Comparison of ENCODE assay signal across 19 cellular contexts in genomic region chr14:50263321-50263720, GRCh38. TPM values are rescaled to one million over a fixed set of nuclear protein-coding genes. Genes with fewer than 3 reads are reported as not detected.
DNase-seq lines count a peak whose midpoint lies in the region; ATAC-seq and TF ChIP-seq lines count a peak whose summit lies in the region.
"Had no signal": no experiment of that assay in that cellular context is flagged by ENCODE, and none has a peak within 500 bp of the region (broad histone marks: within the 10 kb centered on the region; RNA-seq: fewer than 3 reads in every experiment).

No MANE protein-coding gene starts in this region.

- no peak for TF ChIP-seq CTCF in left ventricle myocardium inferior (IDR thresholded peaks at IDR 0.05; ENCODE audit: borderline replicate concordance)
- TF ChIP-seq CTCF in glutamatergic neuron (IDR thresholded peaks at IDR 0.05; ENCODE audit: partially characterized antibody, unreplicated experiment) = no peak
- no peak for TF ChIP-seq CTCF in neural progenitor cell (IDR thresholded peaks at IDR 0.05)

- H3K9me3 Mint-ChIP-seq in glutamatergic neuron (ENCODE audit: unreplicated experiment) (no peaks in the 10 kb centered on the region), neural progenitor cell (no peaks in the 10 kb centered on the region)
- no peaks in the 10 kb centered on the region for H3K9me3 Mint-ChIP-seq in naive thymus-derived CD4-positive, alpha-beta T cell
- H3K9me3 Mint-ChIP-seq: CD8-positive, alpha-beta memory T cell; IgD-negative memory B cell had no signal

- H3K4me2 ChIP-seq in neural progenitor cell = no peak overlapping the region
- H3K4me2 ChIP-seq: PC-9 had no signal

- peak overlapping the region; percentile 17 for H3K27ac Mint-ChIP-seq in glutamatergic neuron (ENCODE audit: unreplicated experiment)
- no peak overlapping the region for H3K27ac Mint-ChIP-seq in neural progenitor cell
- H3K27ac Mint-ChIP-seq in naive thymus-derived CD4-positive, alpha-beta T cell = peak overlapping the region in 2 of 9 donors; percentile 28 to 51
- H3K27ac Mint-ChIP-seq: IgD-negative memory B cell had no signal

- CTCF ChIA-PET in naive thymus-derived CD4-positive, alpha-beta T cell (lab: Charles Lee) = no interaction called here

- H3K27me3 ChIP-seq in left ventricle myocardium inferior (ENCODE audit: low read depth) (no peaks in the 10 kb centered on the region), neural progenitor cell (no peaks in the 10 kb centered on the region)
- no peaks in the 10 kb centered on the region for H3K27me3 ChIP-seq in naive thymus-derived CD4-positive, alpha-beta T cell (ENCODE audit: control insufficient read depth in 2 of 2, insufficient read depth in 2 of 2, low read length in 2 of 2)

- peaks cover 3% of the 10 kb centered on the region for H3K36me3 ChIP-seq in left ventricle myocardium inferior
- no peaks in the 10 kb centered on the region for H3K36me3 ChIP-seq in neural progenitor cell
- no peaks in the 10 kb centered on the region for H3K36me3 ChIP-seq in naive thymus-derived CD4-positive, alpha-beta T cell (ENCODE audit: control insufficient read depth in 2 of 3, insufficient read depth in 3 of 3, low read length in 3 of 3)

- H3K4me1 Mint-ChIP-seq in glutamatergic neuron (ENCODE audit: low read depth, unreplicated experiment) (no peaks in the 10 kb centered on the region), neural progenitor cell (no peaks in the 10 kb centered on the region)
- H3K4me1 Mint-ChIP-seq in naive thymus-derived CD4-positive, alpha-beta T cell = peaks cover 0 to 6% (median 0%) of the 10 kb centered on the region in 7 donors

- peak overlapping the region; percentile 22 for H3K27ac ChIP-seq in left ventricle myocardium inferior (replicated peaks)
- H3K27ac ChIP-seq in neural progenitor cell = no peak overlapping the region
- no peak overlapping the region for H3K27ac ChIP-seq in naive thymus-derived CD4-positive, alpha-beta T cell (ENCODE audit: low read depth, low read length)
- H3K27ac ChIP-seq: PC-9 had no signal

- DNase-seq in left ventricle myocardium inferior (no peak), cardiac septum (ENCODE audit: low spot score) (no peak), glutamatergic neuron (no peak), neural progenitor cell (ENCODE audit: low spot score) (no peak), medulla oblongata (ENCODE audit: extremely low spot score) (no peak)
- DNase-seq in naive thymus-derived CD4-positive, alpha-beta T cell = no peak
- DNase-seq: AML-193; C1 segment of cervical spinal cord; CD8-positive, alpha-beta memory T cell; GDM1; NCI-H1417; NCI-H1694 treated with DMSO at 0.1 percent for 48 hours; NCI-H226; NCI-H510A treated with DMSO at 0.1 percent for 48 hours; NCI-H748 treated with DMSO at 0.1 percent for 48 hours; PC-9 had no signal

- H3K4me3 ChIP-seq in left ventricle myocardium inferior (no peak overlapping the region), neural progenitor cell (no peak overlapping the region)
- H3K4me3 ChIP-seq in naive thymus-derived CD4-positive, alpha-beta T cell (ENCODE audit: low read length) = no peak overlapping the region
- H3K4me3 ChIP-seq: PC-9 had no signal

- H3K9ac ChIP-seq in neural progenitor cell = peak overlapping the region; percentile 42

- no peaks in the 10 kb centered on the region for H4K20me1 ChIP-seq in neural progenitor cell (ENCODE audit: low read depth)

- peaks cover 10% of the 10 kb centered on the region for H3K4me1 ChIP-seq in left ventricle myocardium inferior
- H3K4me1 ChIP-seq in neural progenitor cell = no peaks in the 10 kb centered on the region
- no peaks in the 10 kb centered on the region for H3K4me1 ChIP-seq in naive thymus-derived CD4-positive, alpha-beta T cell (ENCODE audit: control insufficient read depth in 2 of 2, insufficient read depth in 2 of 2, low read length in 2 of 2)

- no peak for ATAC-seq in naive thymus-derived CD4-positive, alpha-beta T cell
- ATAC-seq in GM19395 (IDR thresholded peaks at IDR 0.05; ENCODE audit: unreplicated experiment) = no peak
- ATAC-seq: SK-N-SH treated with all-trans-retinoic acid at 6 μM for 48 hours had no signal

- no peak overlapping the region for H2AFZ ChIP-seq in neural progenitor cell (replicated peaks)
- H2AFZ ChIP-seq: PC-9 had no signal

- intact Hi-C loops in left ventricle myocardium inferior (cut with micrococcal nuclease) = no loop called here
- intact Hi-C loops in cardiac septum (cut with DNase I) = no loop called here
- intact Hi-C loops in naive thymus-derived CD4-positive, alpha-beta T cell (cut with micrococcal nuclease) = loop anchor here (5.0 to 10.0 kb wide), 3 partner anchors 109 to 801 kb away; partner anchors contain the start of gene VCPKMT (in 1 of the 2)

- H3K36me3 Mint-ChIP-seq in glutamatergic neuron (ENCODE audit: unreplicated experiment) (no peaks in the 10 kb centered on the region), neural progenitor cell (no peaks in the 10 kb centered on the region)
- H3K36me3 Mint-ChIP-seq in naive thymus-derived CD4-positive, alpha-beta T cell = peaks cover 0 to 18% (median 3%) of the 10 kb centered on the region in 5 donors
- H3K36me3 Mint-ChIP-seq: IgD-negative memory B cell had no signal

- H3K79me2 ChIP-seq in neural progenitor cell (ENCODE audit: low read depth) = no peaks in the 10 kb centered on the region

- no peak overlapping the region for H3K4me3 Mint-ChIP-seq in glutamatergic neuron (ENCODE audit: unreplicated experiment)
- H3K4me3 Mint-ChIP-seq in neural progenitor cell = no peak overlapping the region
- no peak overlapping the region for H3K4me3 Mint-ChIP-seq in naive thymus-derived CD4-positive, alpha-beta T cell
- H3K4me3 Mint-ChIP-seq: CD8-positive, alpha-beta memory T cell; IgD-negative memory B cell had no signal

- POLR2A ChIA-PET in naive thymus-derived CD4-positive, alpha-beta T cell (lab: Charles Lee) = no interaction called here

- H3K9me3 ChIP-seq in left ventricle myocardium inferior (replicated peaks) = no peaks in the 10 kb centered on the region
- no peaks in the 10 kb centered on the region for H3K9me3 ChIP-seq in neural progenitor cell (ENCODE audit: low read depth)
- H3K9me3 ChIP-seq in naive thymus-derived CD4-positive, alpha-beta T cell (ENCODE audit: control insufficient read depth in 2 of 3, low read length in 3 of 3) = no peaks in the 10 kb centered on the region

- H3F3A ChIP-seq in neural progenitor cell (ENCODE audit: low read depth) = no peaks in the 10 kb centered on the region

- no peaks in the 10 kb centered on the region for H3K27me3 Mint-ChIP-seq in glutamatergic neuron (ENCODE audit: unreplicated experiment)
- no peaks in the 10 kb centered on the region for H3K27me3 Mint-ChIP-seq in neural progenitor cell (ENCODE audit: insufficient read depth, low read depth)
- H3K27me3 Mint-ChIP-seq in naive thymus-derived CD4-positive, alpha-beta T cell = no peaks in the 10 kb centered on the region
- H3K27me3 Mint-ChIP-seq: CD8-positive, alpha-beta memory T cell; IgD-negative memory B cell had no signal

RNA-seq across cellular contexts. Expression of gene SOS2, which starts 31.9 kb away (rescaled TPM):
- 33.0 TPM for total RNA-seq in left ventricle myocardium inferior
- 34.8 TPM for total RNA-seq in cardiac septum
- total RNA-seq in glutamatergic neuron (ENCODE audit: unreplicated experiment) = 50.4 TPM
- total RNA-seq in neural progenitor cell (ENCODE audit: low replicate concordance) = 18.3 and 32.3 TPM in 2 replicates
- 10 to 100 TPM; 19.7 to 49.6 (median 38.7) TPM for total RNA-seq in naive thymus-derived CD4-positive, alpha-beta T cell
- 10 to 100 TPM; 10.2 to 11.6 TPM for polyA plus RNA-seq in naive thymus-derived CD4-positive, alpha-beta T cell

RNA-seq across cellular contexts. Expression of gene L2HGDH, which starts 48.7 kb away (rescaled TPM):
- 11.3 TPM for total RNA-seq in left ventricle myocardium inferior
- 8.2 TPM for total RNA-seq in cardiac septum
- 6.7 TPM for total RNA-seq in glutamatergic neuron (ENCODE audit: unreplicated experiment)
- total RNA-seq in neural progenitor cell (ENCODE audit: low replicate concordance) = 13.6 and 14.0 TPM in 2 replicates
- 10 to 100 TPM in 1 of 5 experiments, 1 to 10 TPM in 4; 3.7 to 10.1 (median 4.8) TPM for total RNA-seq in naive thymus-derived CD4-positive, alpha-beta T cell
- polyA plus RNA-seq in naive thymus-derived CD4-positive, alpha-beta T cell = 1 to 10 TPM; 3.0 to 5.3 TPM

RNA-seq across cellular contexts. Expression of gene DMAC2L, which starts 48.8 kb away (rescaled TPM):
- total RNA-seq in left ventricle myocardium inferior = 28.3 TPM
- 29.3 TPM for total RNA-seq in cardiac septum
- total RNA-seq in glutamatergic neuron (ENCODE audit: unreplicated experiment) = 22.7 TPM
- total RNA-seq in neural progenitor cell (ENCODE audit: low replicate concordance) = 17.1 and 17.6 TPM in 2 replicates
- total RNA-seq in naive thymus-derived CD4-positive, alpha-beta T cell = 10 to 100 TPM; 15.5 to 21.2 (median 16.7) TPM
- polyA plus RNA-seq in naive thymus-derived CD4-positive, alpha-beta T cell = 10 to 100 TPM; 13.1 to 27.5 TPM

Comparison
In these comparisons a context has a peak if more than half of its experiments do, and no peak if none do; other contexts are left out.
1. intact Hi-C loops: an anchor here in naive thymus-derived CD4-positive, alpha-beta T cell (5.0 to 10.0 kb wide); none called in left ventricle myocardium inferior and cardiac septum.